Comparison of ENCODE assay signal across 2 cellular contexts in the genomic region with DNA sequence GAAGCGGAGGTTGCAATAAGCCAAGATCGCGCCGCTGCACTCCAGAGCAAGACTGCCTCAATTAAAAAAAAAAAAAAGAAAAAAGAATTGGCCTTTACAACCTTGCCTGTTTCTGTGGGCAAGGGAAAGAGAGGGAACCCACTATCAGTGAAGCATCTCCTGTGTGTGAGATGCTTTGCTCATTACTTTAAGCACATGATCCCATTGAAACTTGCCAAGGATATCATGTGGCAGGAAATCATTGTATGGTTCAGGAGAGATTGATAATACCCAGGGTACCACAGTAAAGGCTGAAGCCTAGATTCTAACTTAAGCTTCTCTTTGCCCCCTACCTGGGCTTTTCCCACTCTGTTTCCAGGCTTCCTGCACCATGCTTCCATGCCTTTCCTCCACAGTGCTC.
TF ChIP-seq lines count a peak whose summit lies in the region.

No MANE protein-coding gene starts in this region.

TF ChIP-seq in HCT116, 20 proteins besides CTCF, POLR2A, EP300 and RAD21:
- TF ChIP-seq SP1 (IDR thresholded peaks at IDR 0.05; ENCODE audit: low read depth) (no peak), ZFX (IDR thresholded peaks at IDR 0.05) (no peak), JUND (IDR thresholded peaks at IDR 0.05) (no peak), EZH2phosphoT487 (IDR thresholded peaks at IDR 0.05; ENCODE audit: borderline replicate concordance) (no peak)

TF ChIP-seq in GM12878, 131 proteins besides CTCF, POLR2A, EP300 and RAD21:
- TF ChIP-seq FOXK2 (IDR thresholded peaks at IDR 0.05) (no peak), MEF2A (IDR thresholded peaks at IDR 0.05; ENCODE audit: insufficient read depth, low read depth, low read length) (no peak), JUNB (IDR thresholded peaks at IDR 0.05) (no peak), MXI1 (IDR thresholded peaks at IDR 0.05; ENCODE audit: low read depth, low read length) (no peak), NR2C2 (IDR thresholded peaks at IDR 0.05; ENCODE audit: borderline replicate concordance, control insufficient read depth, insufficient read length, low read depth) (no peak), CBX5 (IDR thresholded peaks at IDR 0.05; ENCODE audit: low read depth) (no peak), PRDM15 (CRISPR knock-in tag; IDR thresholded peaks at IDR 0.05) (no peak), YY1 (IDR thresholded peaks at IDR 0.05; ENCODE audit: low read depth, low read length) (no peak), CEBPB (IDR thresholded peaks at IDR 0.05; ENCODE audit: borderline replicate concordance in 1 of 2, low read depth in 2 of 2, low read length in 2 of 2) (no peak), RUNX3 (IDR thresholded peaks at IDR 0.05; ENCODE audit: low read length) (no peak), BCL11A (IDR thresholded peaks at IDR 0.05; ENCODE audit: low read depth, low read length) (no peak), ZNF384 (IDR thresholded peaks at IDR 0.05; ENCODE audit: borderline replicate concordance, low read depth, low read length) (no peak), E2F8 (IDR thresholded peaks at IDR 0.05; ENCODE audit: low read depth, partially characterized antibody) (no peak), E2F4 (IDR thresholded peaks at IDR 0.05; ENCODE audit: low read depth, low read length) (no peak), KDM1A (IDR thresholded peaks at IDR 0.05; ENCODE audit: borderline replicate concordance) (no peak), RB1 (IDR thresholded peaks at IDR 0.05; ENCODE audit: borderline replicate concordance) (no peak)
